21 cellular contexts compared by ENCODE assay signal in genomic region chr3:179452872-179453271, GRCh38. TPM values are rescaled to one million over a fixed set of nuclear protein-coding genes. Genes with fewer than 3 reads are reported as not detected.
DNase-seq lines count a peak whose midpoint lies in the region; ATAC-seq, FAIRE-seq and TF ChIP-seq lines count a peak whose summit lies in the region.
"Had no signal": no experiment of that assay in that cellular context is flagged by ENCODE, and none has a peak within 500 bp of the region (broad histone marks: within the 10 kb centered on the region; RNA-seq: fewer than 3 reads in every experiment).

No MANE protein-coding gene starts in this region.

- no peak overlapping the region for H2AFZ ChIP-seq in astrocyte (ENCODE audit: low read depth, low read length)
- H2AFZ ChIP-seq in fibroblast of lung (ENCODE audit: low read length), result no peak overlapping the region
- H2AFZ ChIP-seq in neuronal stem cell (ENCODE audit: low read length), result peak overlapping the region; percentile 90

- peaks cover 25% of the 10 kb centered on the region for H3K4me1 Mint-ChIP-seq in astrocyte (ENCODE audit: low read depth, unreplicated experiment)

- H3K79me2 ChIP-seq in astrocyte (ENCODE audit: insufficient read depth, low read length) (peaks cover 31% of the 10 kb centered on the region), fibroblast of lung (ENCODE audit: control insufficient read depth, insufficient read depth, low read length) (peaks cover 31% of the 10 kb centered on the region)

- TF ChIP-seq CTCF in AG10803 (conservative IDR thresholded peaks at IDR 0.05; ENCODE audit: low read length), result no peak
- TF ChIP-seq CTCF in astrocyte (IDR thresholded peaks at IDR 0.05; ENCODE audit: insufficient read depth, low read depth, low read length), result no peak
- TF ChIP-seq CTCF in fibroblast of lung (conservative IDR thresholded peaks at IDR 0.05 in 1 of 2, IDR thresholded peaks at IDR 0.05 in 1 of 2; ENCODE audit: low read depth in 1 of 2, low read length in 2 of 2), result no peak

- no peak overlapping the region for H3K23ac ChIP-seq in neuronal stem cell (ENCODE audit: low read depth, low read length, poor library complexity)

- H4K20me1 ChIP-seq in astrocyte (ENCODE audit: insufficient read depth, low read length), result peaks cover 13% of the 10 kb centered on the region
- H4K20me1 ChIP-seq in fibroblast of lung (ENCODE audit: control insufficient read depth, extremely low read depth, insufficient read depth, low read length), result no peaks in the 10 kb centered on the region

- no peaks in the 10 kb centered on the region for H3K79me1 ChIP-seq in neuronal stem cell (ENCODE audit: low read depth, low read length)

- H3K27ac ChIP-seq in astrocyte (ENCODE audit: low read depth, low read length) (no peak overlapping the region), fibroblast of lung (ENCODE audit: insufficient read depth, low read length) (peak overlapping the region; percentile 88), neuronal stem cell (replicated peaks; ENCODE audit: low read length) (no peak overlapping the region)
- H3K27ac ChIP-seq: epithelial cell of prostate, testis had no signal

- WGBS in neuronal stem cell (ENCODE audit: extremely low coverage in 2 of 2, insufficient read length in 2 of 2, insufficient replicate concordance in 1 of 2), 2 donors, result no CpG with 5 or more reads among the region's 8 CpGs

- peak; percentile 28 for DNase-seq in AG10803 (ENCODE audit: low read depth)
- DNase-seq in astrocyte (ENCODE audit: low read depth), result no peak
- DNase-seq in fibroblast of lung (ENCODE audit: low read depth in 2 of 2), result no peak
- no peak for DNase-seq in neuronal stem cell (ENCODE audit: low spot score)
- DNase-seq in activated CD4-positive, CD25-positive, alpha-beta regulatory T cell (lab: John Stamatoyannopoulos, UW), result no peak
- no peak for DNase-seq in ecto neural progenitor cell (ENCODE audit: low spot score)
- DNase-seq in HuH-7 (ENCODE audit: low spot score), result no peak
- DNase-seq: activated CD4-positive, alpha-beta T cell treated with anti-CD3 and anti-CD28 coated beads for 36 hours; activated naive CD8-positive, alpha-beta T cell treated with anti-CD3 and anti-CD28 coated beads for 36 hours; CD4-positive, CD25-positive, alpha-beta regulatory T cell; Karpas-422; mucosa of descending colon; NCI-H2029; NCI-H226; PC-3; testis had no signal

- no peak overlapping the region for H4K8ac ChIP-seq in neuronal stem cell (ENCODE audit: low read depth, low read length)

- peaks cover 2% of the 10 kb centered on the region for H3K27me3 Mint-ChIP-seq in astrocyte (ENCODE audit: low read depth, unreplicated experiment)

- H3K4ac ChIP-seq in neuronal stem cell (ENCODE audit: low read length), result no peak overlapping the region

- no peaks in the 10 kb centered on the region for H3K36me3 ChIP-seq in astrocyte (ENCODE audit: insufficient read depth, low read length)
- no peaks in the 10 kb centered on the region for H3K36me3 ChIP-seq in fibroblast of lung (ENCODE audit: control insufficient read depth, insufficient read depth, low read length)
- peaks cover 0 to under 1% of the 10 kb centered on the region in 2 donors for H3K36me3 ChIP-seq in neuronal stem cell (replicated peaks in 1 of 2; ENCODE audit: control insufficient read depth in 2 of 2, insufficient read depth in 2 of 2, low read length in 2 of 2)

- ATAC-seq in esophagus mucosa, result no peak
- ATAC-seq: activated CD4-positive, alpha-beta T cell treated with anti-CD3 and anti-CD28 coated beads for 36 hours; left lobe of liver; mucosa of descending colon; PC-3 had no signal

- no peak for FAIRE-seq in astrocyte (lab: Jason Lieb, UNC)

- no peak overlapping the region for H2BK12ac ChIP-seq in neuronal stem cell (ENCODE audit: low read length)

- no peak overlapping the region for H2BK15ac ChIP-seq in neuronal stem cell (ENCODE audit: low read length)

- no peaks in the 10 kb centered on the region for H3K27me3 ChIP-seq in astrocyte (ENCODE audit: insufficient read depth, low read length)
- no peaks in the 10 kb centered on the region for H3K27me3 ChIP-seq in fibroblast of lung (ENCODE audit: control insufficient read depth, insufficient read depth, low read length)
- H3K27me3 ChIP-seq in neuronal stem cell (ENCODE audit: control insufficient read depth in 3 of 3, insufficient read depth in 3 of 3, low read depth in 1 of 3, low read length in 3 of 3), result peaks cover 0 to 3% (median 0%) of the 10 kb centered on the region in 3 experiments
- H3K27me3 ChIP-seq: testis had no signal

- H3K4me1 ChIP-seq in astrocyte (ENCODE audit: insufficient read depth, low read length), result peaks cover 16% of the 10 kb centered on the region
- H3K4me1 ChIP-seq in fibroblast of lung (ENCODE audit: control insufficient read depth, extremely low read depth, insufficient read depth, low read length), result peaks cover 2% of the 10 kb centered on the region
- H3K4me1 ChIP-seq in neuronal stem cell (ENCODE audit: control insufficient read depth in 2 of 2, insufficient read depth in 1 of 2, low read depth in 1 of 2, low read length in 2 of 2), result peaks cover 3 to 9% of the 10 kb centered on the region in 2 donors

- H3K9me3 Mint-ChIP-seq in astrocyte (ENCODE audit: unreplicated experiment), result no peaks in the 10 kb centered on the region
- H3K9me3 Mint-ChIP-seq: activated naive CD8-positive, alpha-beta T cell treated with anti-CD3 and anti-CD28 coated beads for 36 hours; activated T-helper 2 cell treated with anti-CD3 and anti-CD28 coated beads, Interferon-gamma antibody, Interleukin-2, Interleukin-4, amounts not matched to agents 10 μg/mL and 5 μg/mL and 100 μg/mL, durations not matched to agents 14 hours and 24 hours and 36 hours had no signal

- H3K4me2 ChIP-seq in astrocyte (ENCODE audit: low read length) (peak overlapping the region; percentile 95), fibroblast of lung (ENCODE audit: extremely low read depth, insufficient read depth, low read length) (peak overlapping the region; percentile 72), neuronal stem cell (ENCODE audit: insufficient read depth, low read length, poor library complexity, severe bottlenecking) (no peak overlapping the region)

- H3K14ac ChIP-seq in neuronal stem cell (ENCODE audit: low read length), result no peak overlapping the region

- no peak overlapping the region for H2BK5ac ChIP-seq in neuronal stem cell (ENCODE audit: low read length)

- H2AK5ac ChIP-seq in neuronal stem cell (ENCODE audit: low read depth, low read length), result no peak overlapping the region

- no peak overlapping the region for H3K9ac ChIP-seq in astrocyte (ENCODE audit: low read length)
- H3K9ac ChIP-seq in fibroblast of lung (ENCODE audit: insufficient read depth, low read length), result no peak overlapping the region
- H3K9ac ChIP-seq in neuronal stem cell (ENCODE audit: low read depth, low read length, poor library complexity), result no peak overlapping the region

- H4K91ac ChIP-seq in neuronal stem cell (ENCODE audit: low read depth, low read length, poor library complexity), result no peak overlapping the region

- H3K18ac ChIP-seq in neuronal stem cell (ENCODE audit: low read length), result no peak overlapping the region

- H2BK120ac ChIP-seq in neuronal stem cell (ENCODE audit: low read depth, low read length), result no peak overlapping the region

- H3K9me3 ChIP-seq in astrocyte (ENCODE audit: insufficient read depth, low read depth, low read length) (no peaks in the 10 kb centered on the region), fibroblast of lung (ENCODE audit: control insufficient read depth, insufficient read depth, low read depth, low read length) (no peaks in the 10 kb centered on the region), neuronal stem cell (replicated peaks in 1 of 2; ENCODE audit: control insufficient read depth in 2 of 2, insufficient read depth in 1 of 2, low read depth in 1 of 2, low read length in 2 of 2) (no peaks in the 10 kb centered on the region)
- H3K9me3 ChIP-seq: mucosa of descending colon, testis had no signal

- no peak overlapping the region for H3K4me3 ChIP-seq in AG10803 (ENCODE audit: low read length)
- H3K4me3 ChIP-seq in astrocyte (ENCODE audit: insufficient read depth, low read depth, low read length), result no peak overlapping the region
- no peak overlapping the region for H3K4me3 ChIP-seq in fibroblast of lung (replicated peaks in 1 of 4; ENCODE audit: control extremely low read depth in 1 of 4, insufficient read depth in 1 of 4, low read depth in 3 of 4, low read length in 4 of 4)
- no peak overlapping the region for H3K4me3 ChIP-seq in neuronal stem cell (ENCODE audit: low read length in 2 of 2)
- H3K4me3 ChIP-seq: mucosa of descending colon had no signal

- no peak overlapping the region for H3K4me3 Mint-ChIP-seq in astrocyte (ENCODE audit: unreplicated experiment)
- H3K4me3 Mint-ChIP-seq: activated naive CD8-positive, alpha-beta T cell treated with anti-CD3 and anti-CD28 coated beads for 36 hours had no signal

- no peak overlapping the region for H3K27ac Mint-ChIP-seq in astrocyte (ENCODE audit: unreplicated experiment)
- H3K27ac Mint-ChIP-seq: activated CD4-positive, alpha-beta T cell treated with anti-CD3 and anti-CD28 coated beads for 36 hours; activated naive CD8-positive, alpha-beta T cell treated with anti-CD3 and anti-CD28 coated beads for 36 hours; CD4-positive, CD25-positive, alpha-beta regulatory T cell had no signal

- H3K36me3 Mint-ChIP-seq in astrocyte (ENCODE audit: low read depth, unreplicated experiment), result no peaks in the 10 kb centered on the region
- H3K36me3 Mint-ChIP-seq: activated naive CD8-positive, alpha-beta T cell treated with anti-CD3 and anti-CD28 coated beads for 36 hours; CD4-positive, CD25-positive, alpha-beta regulatory T cell had no signal

RNA-seq across cellular contexts. Expression of gene GNB4, which starts 1.6 kb away (rescaled TPM):
- total RNA-seq in astrocyte (83.7 and 85.7 TPM in 2 replicates), fibroblast of lung (49.6 and 55.7 TPM in 2 replicates), esophagus mucosa (13.2 TPM)
- 56.9 and 83.1 TPM in 2 replicates for polyA plus RNA-seq in fibroblast of lung
- 31.1 and 40.3 TPM in 2 replicates for polyA plus RNA-seq in fibroblast of lung (2012)
- 49.3 and 64.3 TPM in 2 replicates for polyA minus RNA-seq in fibroblast of lung (ENCODE audit: low replicate concordance)
- polyA plus RNA-seq in neuronal stem cell (2013, experiment 1 of 2), result 8.6 TPM
- polyA plus RNA-seq in neuronal stem cell (2013, experiment 2 of 2), result 8.9 TPM
- total RNA-seq: HT-29 had no signal
